ENCODE assay signal across 8 cellular contexts in genomic region chr2:218368621-218369153, GRCh38. TPM values are rescaled to one million over a fixed set of nuclear protein-coding genes. Genes with fewer than 3 reads are reported as not detected.
DNase-seq lines count a peak whose midpoint lies in the region; ATAC-seq and TF ChIP-seq lines count a peak whose summit lies in the region.

No MANE protein-coding gene starts in this region.

- H3K9me3 ChIP-seq in endocrine pancreas (ENCODE audit: control insufficient read depth, low read length): no peaks in the 10 kb centered on the region
- no peaks in the 10 kb centered on the region for H3K9me3 ChIP-seq in osteoblast (ENCODE audit: low read depth, low read length)

- H2AFZ ChIP-seq in osteoblast (ENCODE audit: low read length): peak overlapping the region; percentile 29

- peak; percentile 16 for TF ChIP-seq CTCF in osteoblast (IDR thresholded peaks at IDR 0.05; ENCODE audit: extremely low read depth, low read depth, low read length)

- no peaks in the 10 kb centered on the region for H4K20me1 ChIP-seq in osteoblast (ENCODE audit: insufficient read depth, low read length)

- no peak overlapping the region for H3K9ac ChIP-seq in endocrine pancreas (ENCODE audit: control insufficient read depth, insufficient read depth, low read length)

- no peaks in the 10 kb centered on the region for H3K27me3 ChIP-seq in endocrine pancreas (ENCODE audit: control insufficient read depth, insufficient read depth, low read length)
- H3K27me3 ChIP-seq in osteoblast (ENCODE audit: insufficient read depth, low read length): no peaks in the 10 kb centered on the region

- H3K4me2 ChIP-seq in osteoblast (ENCODE audit: insufficient read depth, low read length): peak overlapping the region; percentile 58

- peak; percentile 39 for DNase-seq in DMS153 treated with DMSO at 0.1 percent for 48 hours (lab: John Stamatoyannopoulos, UW; ENCODE audit: unreplicated experiment)
- peak; percentile 19 to 77 (median 64) for DNase-seq in NCI-H1417 (lab: John Stamatoyannopoulos, UW)
- DNase-seq in osteoblast (ENCODE audit: insufficient read length, low spot score, missing footprints): peak; percentile 75
- DNase-seq in NCI-H1105 (lab: John Stamatoyannopoulos, UW): no peak

- H3K4me1 ChIP-seq in endocrine pancreas (ENCODE audit: control insufficient read depth, insufficient read depth, low read length) (no peaks in the 10 kb centered on the region), osteoblast (ENCODE audit: insufficient read depth, low read length) (peaks cover 6% of the 10 kb centered on the region)

- H3K27ac ChIP-seq in osteoblast (ENCODE audit: low read depth, low read length): no peak overlapping the region

- peak overlapping the region; percentile 51 for H3K4me3 ChIP-seq in endocrine pancreas (ENCODE audit: control insufficient read depth, insufficient read depth, low read length)
- H3K4me3 ChIP-seq in osteoblast (ENCODE audit: insufficient read depth, low read length): peak overlapping the region; percentile 37

- no peaks in the 10 kb centered on the region for H3K79me2 ChIP-seq in osteoblast (ENCODE audit: insufficient read depth, low read length)

- no peaks in the 10 kb centered on the region for H3K36me3 ChIP-seq in endocrine pancreas (ENCODE audit: control insufficient read depth, insufficient read depth, low read length)
- H3K36me3 ChIP-seq in osteoblast (ENCODE audit: insufficient read depth, low read length): no peaks in the 10 kb centered on the region

- no peak for ATAC-seq in GM19035 (IDR thresholded peaks at IDR 0.05; ENCODE audit: unreplicated experiment)
- no peak for ATAC-seq in GM21786 (IDR thresholded peaks at IDR 0.05; ENCODE audit: unreplicated experiment)
- ATAC-seq in GM19395 (IDR thresholded peaks at IDR 0.05; ENCODE audit: unreplicated experiment): no peak

RNA-seq across cellular contexts. Expression of gene CATIP, which starts 12.0 kb away (rescaled TPM):
- not detected in 2 replicates for total RNA-seq in osteoblast

RNA-seq across cellular contexts. Expression of gene SLC11A1, which starts 13.4 kb away (rescaled TPM):
- 0.29 and 0.36 TPM in 2 replicates for total RNA-seq in osteoblast

RNA-seq across cellular contexts. Expression of gene CTDSP1, which starts 31.0 kb away (rescaled TPM):
- 53.3 and 71.7 TPM in 2 replicates for total RNA-seq in osteoblast

RNA-seq across cellular contexts. Expression of gene VIL1, which starts 50.2 kb away (rescaled TPM):
- under 0.01 TPM in 1 of 2 replicates, not detected in the other for total RNA-seq in osteoblast
